ENCODE assay signal across 10 cellular contexts in the genomic region with DNA sequence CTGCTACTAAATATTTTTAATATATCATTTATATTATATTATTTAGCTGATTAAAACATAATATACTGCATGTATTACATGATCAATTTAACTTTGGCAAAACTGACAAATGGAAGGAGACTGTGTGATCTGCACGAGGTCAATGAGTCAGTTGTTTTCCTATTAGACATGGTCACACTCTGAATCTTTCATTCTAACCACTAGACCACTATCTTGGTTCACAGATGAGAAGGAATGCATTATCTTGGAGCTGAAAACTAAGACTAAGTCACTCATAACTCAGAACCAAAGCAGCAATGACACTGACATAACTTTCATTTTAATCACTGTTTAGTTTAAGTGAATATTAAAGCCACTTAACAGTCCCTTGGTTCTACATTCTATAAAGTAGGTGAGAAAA. TPM values are rescaled to one million over a fixed set of nuclear protein-coding genes. Genes with fewer than 3 reads are reported as not detected.
DNase-seq lines count a peak whose midpoint lies in the region; ATAC-seq and TF ChIP-seq lines count a peak whose summit lies in the region.
"Had no signal": no experiment of that assay in that cellular context is flagged by ENCODE, and none has a peak within 500 bp of the region (broad histone marks: within the 10 kb centered on the region; RNA-seq: fewer than 3 reads in every experiment).

No MANE protein-coding gene starts in this region.

- no peak overlapping the region for H3K4me3 ChIP-seq in fibroblast of villous mesenchyme (ENCODE audit: low read depth, low read length)
- no peak overlapping the region for H3K4me3 ChIP-seq in A673 (ENCODE audit: low read depth, low read length, poor library complexity, severe bottlenecking)

- CTCF ChIA-PET in A673 (lab: Charles Lee): no interaction called here

- intact Hi-C loops in A673 (cut with micrococcal nuclease; ENCODE audit: unreplicated experiment): no loop called here

- no peak for TF ChIP-seq CTCF in fibroblast of villous mesenchyme (IDR thresholded peaks at IDR 0.05; ENCODE audit: insufficient read depth, low read depth, low read length)
- no peak for TF ChIP-seq CTCF in A673 (conservative IDR thresholded peaks at IDR 0.05; ENCODE audit: low read depth, low read length)

- POLR2A ChIA-PET in A673 (lab: Charles Lee; ENCODE audit: low non-redundant PET): no interaction called here

- peak; percentile 70 for ATAC-seq in GM19455 (IDR thresholded peaks at IDR 0.05; ENCODE audit: unreplicated experiment)
- ATAC-seq in GM19397 (IDR thresholded peaks at IDR 0.05; ENCODE audit: unreplicated experiment): no peak

- H3K9me3 ChIP-seq in A673 (ENCODE audit: low read depth, low read length, poor library complexity, severe bottlenecking): no peaks in the 10 kb centered on the region

- peak; percentile 56 for DNase-seq in Daoy (ENCODE audit: low read depth)
- peak; percentile 75 for DNase-seq in NCI-H226
- DNase-seq in fibroblast of villous mesenchyme (ENCODE audit: low read depth): peak; percentile 53
- DNase-seq in A673 (ENCODE audit: low spot score): no peak
- DNase-seq in NCI-H1694 (lab: John Stamatoyannopoulos, UW): no peak
- no peak for DNase-seq in stimulated activated CD4-positive, alpha-beta T cell treated with anti-CD3 and anti-CD28 coated beads, Interleukin-12 subunit alpha, Interleukin-12 subunit beta, amount 100 ng/mL, for 4 hours
- DNase-seq: activated CD8-positive, alpha-beta memory T cell treated with anti-CD3 and anti-CD28 coated beads, Interleukin-2, amount 50 U/mL, for 4 hours; NCI-H2081 treated with DMSO at 0.1 percent for 48 hours had no signal

- no peaks in the 10 kb centered on the region for H3K27me3 ChIP-seq in A673 (replicated peaks; ENCODE audit: insufficient read depth, low read depth, low read length, poor library complexity)

- no peaks in the 10 kb centered on the region for H3K36me3 ChIP-seq in A673 (ENCODE audit: insufficient read depth, low read length, poor library complexity, severe bottlenecking)

- no peaks in the 10 kb centered on the region for H3K4me1 ChIP-seq in A673 (ENCODE audit: insufficient read depth, low read length, poor library complexity, severe bottlenecking)

- no peak overlapping the region for H3K27ac ChIP-seq in A673 (ENCODE audit: low read depth, low read length, poor library complexity, severe bottlenecking)

- no TSS peak for BruUV-seq in A673 (replicated peaks; lab: Mats Ljungman, UMichigan)

RNA-seq across cellular contexts. Expression of a gene that starts 37.4 kb away (rescaled TPM):
- 20.7 and 21.1 TPM in 2 replicates for total RNA-seq in Daoy (2014; rRNA removed; shearing (Covaris generic))
- total RNA-seq in fibroblast of villous mesenchyme (39.3 and 86.8 TPM in 2 replicates), A673 (2021) (19.9 and 21.7 TPM in 2 replicates)

RNA-seq across cellular contexts. Expression of a gene that starts 54.1 kb away (rescaled TPM):
- not detected in 2 replicates for total RNA-seq in Daoy (2014; rRNA removed; shearing (Covaris generic))
- total RNA-seq in fibroblast of villous mesenchyme (under 0.01 and 0.32 TPM in 2 replicates), A673 (2021) (0.19 and 0.26 TPM in 2 replicates)

Comparison
In these comparisons a context has a peak if more than half of its experiments do, and no peak if none do; other contexts are left out.
1. DNase-seq: peak in Daoy (single experiment), NCI-H226 (single experiment) and fibroblast of villous mesenchyme (single experiment); none in A673 (single experiment), NCI-H1694 (single experiment) and stimulated activated CD4-positive, alpha-beta T cell treated with anti-CD3 and anti-CD28 coated beads, Interleukin-12 subunit alpha, Interleukin-12 subunit beta, amount 100 ng/mL, for 4 hours (single experiment).